In genomic region chr12:46451276-46452021, GRCh38 we compare ENCODE assay signal across 16 cellular contexts.
DNase-seq lines count a peak whose midpoint lies in the region; ATAC-seq and TF ChIP-seq lines count a peak whose summit lies in the region.
"Had no signal": no experiment of that assay in that cellular context is flagged by ENCODE, and none has a peak within 500 bp of the region (broad histone marks: within the 10 kb centered on the region; RNA-seq: fewer than 3 reads in every experiment).

No MANE protein-coding gene starts in this region.

- H3K4me1 Mint-ChIP-seq in GM23338 (peaks cover 49% of the 10 kb centered on the region), progenitor cell of endocrine pancreas (ENCODE audit: low read depth) (peaks cover 22% of the 10 kb centered on the region)
- H3K4me1 Mint-ChIP-seq in activated T-helper 2 cell treated with anti-CD3 and anti-CD28 coated beads, Interferon-gamma antibody, Interleukin-2, Interleukin-4, amounts not matched to agents 10 μg/mL and 5 μg/mL and 100 μg/mL, durations not matched to agents 14 hours and 24 hours and 36 hours (ENCODE audit: low read depth) = peaks cover 46% of the 10 kb centered on the region

- H3K27me3 Mint-ChIP-seq in GM23338 (ENCODE audit: insufficient read depth, low read depth, poor library complexity) (peaks cover 1% of the 10 kb centered on the region), progenitor cell of endocrine pancreas (no peaks in the 10 kb centered on the region)
- H3K27me3 Mint-ChIP-seq in activated T-helper 2 cell treated with anti-CD3 and anti-CD28 coated beads, Interferon-gamma antibody, Interleukin-2, Interleukin-4, amounts not matched to agents 10 μg/mL and 5 μg/mL and 100 μg/mL, durations not matched to agents 14 hours and 24 hours and 36 hours (ENCODE audit: low read depth) = no peaks in the 10 kb centered on the region

- no peaks in the 10 kb centered on the region for H4K20me1 ChIP-seq in GM23338 (replicated peaks; ENCODE audit: insufficient read depth)

- H3F3A ChIP-seq in GM23338 (replicated peaks; ENCODE audit: low read depth) = no peaks in the 10 kb centered on the region

- no peak overlapping the region for H3K4me3 Mint-ChIP-seq in GM23338
- H3K4me3 Mint-ChIP-seq in activated T-helper 2 cell treated with anti-CD3 and anti-CD28 coated beads, Interferon-gamma antibody, Interleukin-2, Interleukin-4, amounts not matched to agents 10 μg/mL and 5 μg/mL and 100 μg/mL, durations not matched to agents 14 hours and 24 hours and 36 hours (ENCODE audit: low read depth) = no peak overlapping the region
- H3K4me3 Mint-ChIP-seq in progenitor cell of endocrine pancreas (ENCODE audit: low read depth) = no peak overlapping the region
- H3K4me3 Mint-ChIP-seq: neural progenitor cell had no signal

- no peaks in the 10 kb centered on the region; the same call in 1 of the 2 replicates for H3K9me2 ChIP-seq in GM23338 (ENCODE audit: insufficient read depth)

- H3K4me3 ChIP-seq in GM23338 = no peak overlapping the region
- H3K4me3 ChIP-seq: ascending aorta, lower lobe of right lung, neural progenitor cell, skin epidermis had no signal

- ATAC-seq in activated CD4-positive, CD25-positive, alpha-beta regulatory T cell treated with anti-CD3 and anti-CD28 coated beads, Interleukin-2, amount 50 U/mL, for 24 hours = peak; percentile 92 to 93
- ATAC-seq in GM23338 (no peak), HG03039 (IDR thresholded peaks at IDR 0.05; ENCODE audit: unreplicated experiment) (no peak), GM21786 (IDR thresholded peaks at IDR 0.05; ENCODE audit: unreplicated experiment) (no peak)
- ATAC-seq: lower lobe of right lung had no signal

- H3K4me2 ChIP-seq in GM23338 = no peak overlapping the region
- H3K4me2 ChIP-seq: neural progenitor cell had no signal

- intact Hi-C loops in activated T-helper 2 cell treated with anti-CD3 and anti-CD28 coated beads, Interferon-gamma antibody, Interleukin-2, Interleukin-4, amounts not matched to agents 10 μg/mL and 5 μg/mL and 100 μg/mL, durations not matched to agents 14 hours and 24 hours and 36 hours (cut with micrococcal nuclease) = loop anchor here (10.0 kb wide), 1 partner anchor 763 kb away; no protein-coding TSS in a partner anchor

- TF ChIP-seq CTCF in GM23338 (conservative IDR thresholded peaks at IDR 0.05; ENCODE audit: low read depth in 2 of 2) (no peak), progenitor cell of endocrine pancreas (IDR thresholded peaks at IDR 0.05; ENCODE audit: unreplicated experiment) (no peak)

- no peak overlapping the region for H2AFZ ChIP-seq in GM23338
- H2AFZ ChIP-seq: neural progenitor cell had no signal

- H3K9me3 Mint-ChIP-seq in GM23338 (peaks cover 5% of the 10 kb centered on the region; the same call in 2 of the 3 replicates), progenitor cell of endocrine pancreas (ENCODE audit: low read depth) (no peaks in the 10 kb centered on the region)
- H3K9me3 Mint-ChIP-seq in activated T-helper 2 cell treated with anti-CD3 and anti-CD28 coated beads, Interferon-gamma antibody, Interleukin-2, Interleukin-4, amounts not matched to agents 10 μg/mL and 5 μg/mL and 100 μg/mL, durations not matched to agents 14 hours and 24 hours and 36 hours = no peaks in the 10 kb centered on the region
- H3K9me3 Mint-ChIP-seq: neural progenitor cell had no signal

- H3K36me3 Mint-ChIP-seq in GM23338 (ENCODE audit: low read depth) (peaks cover 12% of the 10 kb centered on the region; the same call in 2 of the 3 replicates), progenitor cell of endocrine pancreas (ENCODE audit: insufficient read depth) (no peaks in the 10 kb centered on the region)
- H3K36me3 Mint-ChIP-seq in activated T-helper 2 cell treated with anti-CD3 and anti-CD28 coated beads, Interferon-gamma antibody, Interleukin-2, Interleukin-4, amounts not matched to agents 10 μg/mL and 5 μg/mL and 100 μg/mL, durations not matched to agents 14 hours and 24 hours and 36 hours (ENCODE audit: low read depth) = peaks cover 8% of the 10 kb centered on the region
- H3K36me3 Mint-ChIP-seq: neural progenitor cell had no signal

- H3K79me2 ChIP-seq in GM23338 (replicated peaks; ENCODE audit: insufficient read depth) = no peaks in the 10 kb centered on the region

- H3K36me3 ChIP-seq in GM23338 (ENCODE audit: insufficient read depth) = no peaks in the 10 kb centered on the region
- H3K36me3 ChIP-seq: ascending aorta, lower lobe of right lung, neural progenitor cell had no signal

- H3K27ac ChIP-seq in GM23338 (ENCODE audit: low read depth) = no peak overlapping the region
- H3K27ac ChIP-seq: lower lobe of right lung, neural progenitor cell had no signal

- DNase-seq in activated CD4-positive, CD25-positive, alpha-beta regulatory T cell (lab: John Stamatoyannopoulos, UW) = no peak
- no peak for DNase-seq in GM23338 (ENCODE audit: low spot score)
- no peak for DNase-seq in activated T-helper 2 cell treated with anti-CD3 and anti-CD28 coated beads, Interferon-gamma antibody, Interleukin-2, Interleukin-4, amounts not matched to agents 10 μg/mL and 5 μg/mL and 100 μg/mL, durations not matched to agents 14 hours and 24 hours and 36 hours (ENCODE audit: low spot score)
- no peak for DNase-seq in progenitor cell of endocrine pancreas (ENCODE audit: low spot score, unreplicated experiment)
- DNase-seq in SHP77 treated with DMSO at 0.1 percent for 48 hours (lab: John Stamatoyannopoulos, UW) = no peak
- DNase-seq: GF-D8, lower lobe of right lung, NCI-H1417 treated with DMSO at 0.1 percent for 48 hours, NCI-H524 treated with DMSO at 0.1 percent for 48 hours, T1000 had no signal

- H3K4me1 ChIP-seq in GM23338 (ENCODE audit: insufficient read depth) = peaks cover 14% of the 10 kb centered on the region; the same call in 1 of the 2 replicates

- no peaks in the 10 kb centered on the region for H3K27me3 ChIP-seq in GM23338 (ENCODE audit: insufficient read depth)
- H3K27me3 ChIP-seq: ascending aorta, neural progenitor cell had no signal

- H3K27ac Mint-ChIP-seq in GM23338 = peak overlapping the region; percentile 39; the same call in 1 of the 2 replicates
- H3K27ac Mint-ChIP-seq in activated T-helper 2 cell treated with anti-CD3 and anti-CD28 coated beads, Interferon-gamma antibody, Interleukin-2, Interleukin-4, amounts not matched to agents 10 μg/mL and 5 μg/mL and 100 μg/mL, durations not matched to agents 14 hours and 24 hours and 36 hours = peak overlapping the region; percentile 12
- peak overlapping the region; percentile 30 for H3K27ac Mint-ChIP-seq in progenitor cell of endocrine pancreas
- H3K27ac Mint-ChIP-seq: neural progenitor cell had no signal

TF ChIP-seq in GM23338, 12 proteins besides CTCF, POLR2A, EP300 and RAD21 (continues in another document):
- TF ChIP-seq NANOG (IDR thresholded peaks at IDR 0.05; ENCODE audit: borderline replicate concordance) (no peak), ZNF114 (CRISPR knock-in tag; IDR thresholded peaks at IDR 0.05) (no peak), POLR2AphosphoS5 (IDR thresholded peaks at IDR 0.05; ENCODE audit: low read depth) (no peak)

Comparison
In these comparisons a context has a peak if more than half of its experiments do, and no peak if none do; other contexts are left out.
1. ATAC-seq: peak in activated CD4-positive, CD25-positive, alpha-beta regulatory T cell treated with anti-CD3 and anti-CD28 coated beads, Interleukin-2, amount 50 U/mL, for 24 hours (2 of 2); none in GM23338 (single experiment), HG03039 (single experiment) and GM21786 (single experiment).
2. Peak in every context shown above with its lines, with median percentiles within 50 percentile points of each other: H3K27ac Mint-ChIP-seq.